8 cellular contexts compared by ENCODE assay signal in genomic region chr6:169751242-169752073, GRCh38. TPM values are rescaled to one million over a fixed set of nuclear protein-coding genes. Genes with fewer than 3 reads are reported as not detected.
DNase-seq lines count a peak whose midpoint lies in the region; ATAC-seq, FAIRE-seq and TF ChIP-seq lines count a peak whose summit lies in the region.

DYNLT2 (minus strand) TSS chr6:169751572; CDS start chr6:169751458, 114 bp downstream.
ERMARD (plus strand) TSS chr6:169751622; CDS start chr6:169751658, 36 bp downstream.

- TF ChIP-seq CTCF in LNCaP clone FGC (IDR thresholded peaks at IDR 0.05; ENCODE audit: control insufficient read depth, extremely low read depth, insufficient read depth) (peak; percentile 7; the same call in 1 of the 2 replicates), fibroblast of the aortic adventitia (IDR thresholded peaks at IDR 0.05; ENCODE audit: insufficient read depth, low read length) (peak; percentile 40), nephron (IDR thresholded peaks at IDR 0.05; ENCODE audit: unreplicated experiment in 3 of 3) (peak in 1 of 3 experiments; percentile 25)

- peak within 1 kb of the TSS; percentile 96 for H3K4me3 ChIP-seq in LNCaP clone FGC (ENCODE audit: low read depth, low read length)
- peak within 1 kb of the TSS; percentile 90 for H3K4me3 ChIP-seq in fibroblast of the aortic adventitia (ENCODE audit: low read depth, low read length)

- peak within 1 kb of the TSS; percentile 98 to 99 (median 98) for H3K4me3 Mint-ChIP-seq in nephron

- peak within 1 kb of the TSS; percentile 91 to 99 (median 98) for H3K27ac Mint-ChIP-seq in nephron

- no peaks in the 10 kb centered on the region for H3K27me3 Mint-ChIP-seq in nephron (ENCODE audit: low read depth)

- H3K9me3 Mint-ChIP-seq in nephron = peaks cover 12% of the 10 kb centered on the region

- DNase-seq in ELR (ENCODE audit: low read depth) (peak; percentile 96), H54 (ENCODE audit: insufficient read length, low spot score) (peak; percentile 77), LNCaP clone FGC (ENCODE audit: low read depth) (peak; percentile 78), RPMI8226 (peak; percentile 96), fibroblast of the aortic adventitia (ENCODE audit: low read depth) (peak; percentile 91)
- DNase-seq in activated T-helper 9 cell treated with anti-CD3 and anti-CD28 coated beads, Interleukin-2, amount 50 U/mL, for 16 hours (ENCODE audit: low read depth) = peak; percentile 91
- peak; percentile 93 for DNase-seq in stimulated activated naive CD8-positive, alpha-beta T cell treated with anti-CD3 and anti-CD28 coated beads, Interleukin-15, Interleukin-2, amounts not matched to agents 100 U/mL and 50 U/mL, for 24 hours

- H3K36me3 Mint-ChIP-seq in nephron (ENCODE audit: low read depth) = peaks cover 15% of the 10 kb centered on the region

- peak; percentile 86 for TF ChIP-seq POLR2A in H54 (IDR thresholded peaks at IDR 0.05; ENCODE audit: low read depth, low read length)

- ATAC-seq in stimulated activated naive CD8-positive, alpha-beta T cell treated with anti-CD3 and anti-CD28 coated beads, Interleukin-15, Interleukin-2, amounts not matched to agents 100 U/mL and 50 U/mL, for 24 hours = peak; percentile 99

- FAIRE-seq in H54 (lab: Jason Lieb, UNC) = no peak

- peaks cover 32% of the 10 kb centered on the region for H3K4me1 Mint-ChIP-seq in nephron

RNA-seq across cellular contexts. Expression of gene DYNLT2, which starts in this region (rescaled TPM):
- 1.7 and 2.0 TPM in 2 replicates for total RNA-seq in fibroblast of the aortic adventitia (ENCODE audit: low replicate concordance)

RNA-seq across cellular contexts. Expression of gene ERMARD, which starts in this region (rescaled TPM):
- 15.0 and 18.3 TPM in 2 replicates for total RNA-seq in fibroblast of the aortic adventitia (ENCODE audit: low replicate concordance)

Comparison
In these comparisons a context has a peak if more than half of its experiments do, and no peak if none do; other contexts are left out.
1. Peak in every context shown above with its lines: DNase-seq, ATAC-seq and H3K4me3 ChIP-seq.